ENCODE assay signal across 8 cellular contexts in the genomic region with DNA sequence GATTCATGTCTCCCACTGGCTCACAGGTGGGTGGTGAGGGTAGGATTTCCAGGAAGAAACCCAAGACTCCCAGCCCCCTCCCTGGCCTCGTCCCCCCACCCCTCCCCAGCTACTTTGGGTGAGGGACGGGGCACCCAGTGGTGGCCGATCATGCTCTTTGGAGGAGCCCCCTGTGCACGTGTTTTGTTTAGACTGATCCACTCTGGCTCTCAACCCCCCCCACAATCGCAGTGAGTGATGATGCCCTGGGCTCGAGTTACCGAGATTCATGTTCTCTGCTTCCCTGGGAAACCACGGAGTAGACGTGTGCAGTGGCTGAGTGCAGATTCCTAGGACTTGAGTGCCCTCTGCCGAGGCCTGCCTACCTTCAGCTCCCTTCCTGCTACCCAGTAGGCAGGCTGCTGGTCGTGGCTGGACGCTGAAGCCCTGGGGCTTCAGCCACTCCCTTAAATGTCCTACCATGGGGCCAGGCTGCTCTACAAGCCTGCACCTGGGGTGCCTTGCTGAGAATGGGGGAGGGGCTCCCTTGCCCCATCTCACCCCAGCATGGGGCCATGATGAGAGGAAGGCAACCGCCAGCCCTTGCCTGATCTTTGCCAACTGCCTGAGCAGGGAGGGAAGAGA. TPM values are rescaled to one million over a fixed set of nuclear protein-coding genes. Genes with fewer than 3 reads are reported as not detected.
DNase-seq lines count a peak whose midpoint lies in the region; ATAC-seq and TF ChIP-seq lines count a peak whose summit lies in the region.

No MANE protein-coding gene starts in this region.

- no peaks in the 10 kb centered on the region for H3K9me3 Mint-ChIP-seq in immature natural killer cell

- H3K4me3 ChIP-seq in NB4 (ENCODE audit: low read depth, low read length) (no peak overlapping the region), RWPE2 (ENCODE audit: severe bottlenecking) (no peak overlapping the region)

- ATAC-seq in RWPE2 (ENCODE audit: low read depth) = peak; percentile 62
- ATAC-seq in HG03045 (IDR thresholded peaks at IDR 0.05; ENCODE audit: unreplicated experiment) = no peak

- no peaks in the 10 kb centered on the region for H3K36me3 ChIP-seq in RWPE2 (ENCODE audit: low read depth)

- no peak for TF ChIP-seq CTCF in NB4 (IDR thresholded peaks at IDR 0.05; ENCODE audit: low read depth, low read length)
- no peak for TF ChIP-seq CTCF in RWPE2 (IDR thresholded peaks at IDR 0.05; ENCODE audit: poor library complexity, severe bottlenecking)

- DNase-seq in COLO668 (lab: John Stamatoyannopoulos, UW; ENCODE audit: unreplicated experiment) = peak; percentile 98
- peak; percentile 40 for DNase-seq in NB4 (ENCODE audit: low read depth)
- DNase-seq in RWPE2 (ENCODE audit: low spot score) = no peak
- peak; percentile 62 for DNase-seq in iPS-NIHi7 (ENCODE audit: extremely low spot score)
- no peak for DNase-seq in activated effector memory CD4-positive, alpha-beta T cell treated with Interleukin-2 at 50 U/mL for 16 hours
- DNase-seq in immature natural killer cell = no peak
- no peak for DNase-seq in germinal center (ENCODE audit: low spot score)

- H3K27me3 ChIP-seq in RWPE2 (ENCODE audit: insufficient read depth, poor library complexity, severe bottlenecking) = peaks cover 50% of the 10 kb centered on the region

- peaks cover 0 to 4% (median 0%) of the 10 kb centered on the region in 3 donors for H3K36me3 Mint-ChIP-seq in immature natural killer cell

- no peaks in the 10 kb centered on the region for H3K9me3 ChIP-seq in RWPE2 (ENCODE audit: severe bottlenecking)

- H3K27ac Mint-ChIP-seq in immature natural killer cell = no peak overlapping the region

- H3K27ac ChIP-seq in RWPE2 (ENCODE audit: poor library complexity, severe bottlenecking) = no peak overlapping the region

- TF ChIP-seq POLR2A in NB4 (IDR thresholded peaks at IDR 0.05; ENCODE audit: extremely low read depth, insufficient read length) = no peak

- H3K4me1 ChIP-seq in RWPE2 (ENCODE audit: insufficient read depth, poor library complexity, severe bottlenecking) = no peaks in the 10 kb centered on the region

- H3K27me3 Mint-ChIP-seq in immature natural killer cell (ENCODE audit: low read depth in 3 of 3) = peaks cover 9 to 25% (median 18%) of the 10 kb centered on the region in 3 donors

- H3K4me3 Mint-ChIP-seq in immature natural killer cell = no peak overlapping the region

- no peaks in the 10 kb centered on the region for H3K4me1 Mint-ChIP-seq in immature natural killer cell

RNA-seq across cellular contexts. Expression of a gene that starts 3.9 kb away (rescaled TPM):
- polyA plus RNA-seq in immature natural killer cell = not detected

Comparison
In these comparisons a context has a peak if more than half of its experiments do, and no peak if none do; other contexts are left out.
1. DNase-seq: peak in COLO668 (single experiment), NB4 (single experiment) and iPS-NIHi7 (single experiment); none in RWPE2 (single experiment), activated effector memory CD4-positive, alpha-beta T cell treated with Interleukin-2 at 50 U/mL for 16 hours (single experiment), immature natural killer cell (0 of 3) and germinal center (single experiment).